In the genomic region with DNA sequence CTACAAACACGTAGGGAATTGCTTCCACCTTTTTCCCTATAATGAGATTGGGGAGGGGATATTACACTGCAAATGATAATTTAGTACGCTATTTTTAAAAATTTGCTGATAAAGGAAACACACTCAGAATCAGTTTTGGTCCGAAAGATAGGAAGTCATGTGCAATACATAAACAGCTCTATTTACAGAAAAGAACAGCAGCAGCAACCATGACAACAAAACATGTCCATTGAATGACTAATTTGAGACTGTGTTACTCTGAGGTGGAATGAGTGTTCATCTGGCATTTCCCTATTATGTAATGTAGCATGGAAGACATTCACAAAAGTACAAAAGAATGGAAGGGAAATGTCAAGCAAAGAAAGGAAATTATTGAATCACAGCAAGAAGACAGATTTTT, we compare ENCODE assay signal across 11 cellular contexts.
DNase-seq lines count a peak whose midpoint lies in the region; ATAC-seq and TF ChIP-seq lines count a peak whose summit lies in the region.
"Had no signal": no experiment of that assay in that cellular context is flagged by ENCODE, and none has a peak within 500 bp of the region (broad histone marks: within the 10 kb centered on the region; RNA-seq: fewer than 3 reads in every experiment).

No MANE protein-coding gene starts in this region.

- H3K9me3 ChIP-seq in transverse colon = peaks cover 0 to 5% of the 10 kb centered on the region in 2 donors

- ATAC-seq in HG03159 (IDR thresholded peaks at IDR 0.05; ENCODE audit: unreplicated experiment) (peak; percentile 73), GM18909 (IDR thresholded peaks at IDR 0.05; ENCODE audit: poor library complexity, unreplicated experiment) (no peak)

- intact Hi-C loops in Calu3 (cut with micrococcal nuclease; ENCODE audit: unreplicated experiment) = no loop called here
- intact Hi-C loops in CD14-positive monocyte (cut with micrococcal nuclease) = no loop called here
- intact Hi-C loops in transverse colon (cut with DNase I; ENCODE audit: low total_unique reads) = no loop called here

- H3K27ac ChIP-seq in transverse colon = no peak overlapping the region
- H3K27ac ChIP-seq: dorsolateral prefrontal cortex had no signal

- no peak for TF ChIP-seq POLR2A in transverse colon (IDR thresholded peaks at IDR 0.05)

- BruUV-seq in Calu3 (replicated peaks; lab: Mats Ljungman, UMichigan) = no TSS peak

- CTCF ChIA-PET in Calu3 (lab: Charles Lee) = no interaction called here

- H3K4me3 ChIP-seq in transverse colon = no peak overlapping the region
- H3K4me3 ChIP-seq: dorsolateral prefrontal cortex had no signal

- H3K36me3 Mint-ChIP-seq in Calu3 (ENCODE audit: insufficient read depth, unreplicated experiment) (no peaks in the 10 kb centered on the region), CD14-positive monocyte (peaks cover 32 to 36% of the 10 kb centered on the region in 2 donors)

- peaks cover 0 to 6% (median 0%) of the 10 kb centered on the region in 4 donors for H3K36me3 ChIP-seq in transverse colon

- WGBS in transverse colon (ENCODE audit: low coverage in 1 of 2), 2 donors = 66 to 73% methylated on average over 3 of the region's 3 CpGs

- peak; percentile 14 for DNase-seq in COLO829 (ENCODE audit: low spot score)
- DNase-seq in amniotic stem cell (lab: John Stamatoyannopoulos, UW) = peak; percentile 34
- DNase-seq in kidney glomerular epithelial cell (lab: John Stamatoyannopoulos, UW) = peak; percentile 54
- DNase-seq in Calu3 = no peak
- DNase-seq in CD14-positive monocyte (ENCODE audit: low spot score) = no peak
- no peak for DNase-seq in transverse colon
- DNase-seq: dorsolateral prefrontal cortex; left cardiac atrium; stimulated activated CD8-positive, alpha-beta memory T cell treated with anti-CD3 and anti-CD28 coated beads, Interleukin-4, amount 100 ng/mL, for 48 hours had no signal

- H3K27me3 Mint-ChIP-seq in Calu3 (ENCODE audit: unreplicated experiment) (no peaks in the 10 kb centered on the region), CD14-positive monocyte (ENCODE audit: low read depth in 3 of 3) (peaks cover 0 to 2% (median 2%) of the 10 kb centered on the region in 3 donors)

- no peak overlapping the region for H3K4me3 Mint-ChIP-seq in Calu3 (ENCODE audit: low read depth, unreplicated experiment)
- H3K4me3 Mint-ChIP-seq in CD14-positive monocyte = no peak overlapping the region

- no peaks in the 10 kb centered on the region for H3K9me3 Mint-ChIP-seq in Calu3 (ENCODE audit: low read depth, unreplicated experiment)
- H3K9me3 Mint-ChIP-seq in CD14-positive monocyte = peaks cover 0 to 2% (median 0%) of the 10 kb centered on the region in 7 donors

- no peak for TF ChIP-seq CTCF in Calu3 (IDR thresholded peaks at IDR 0.05; ENCODE audit: unreplicated experiment)
- TF ChIP-seq CTCF in CD14-positive monocyte (IDR thresholded peaks at IDR 0.05) = no peak
- no peak for TF ChIP-seq CTCF in transverse colon (IDR thresholded peaks at IDR 0.05)

- no peaks in the 10 kb centered on the region for H3K4me1 ChIP-seq in transverse colon

- no peaks in the 10 kb centered on the region for H3K4me1 Mint-ChIP-seq in Calu3 (ENCODE audit: low read depth, unreplicated experiment)
- peaks cover 2% of the 10 kb centered on the region for H3K4me1 Mint-ChIP-seq in CD14-positive monocyte

- no peak overlapping the region for H3K27ac Mint-ChIP-seq in Calu3 (ENCODE audit: unreplicated experiment)
- no peak overlapping the region for H3K27ac Mint-ChIP-seq in CD14-positive monocyte

- in situ Hi-C loops in transverse colon (cut with MboI; ENCODE audit: low pct_ligation_motif_present in 1 of 4, low pct_unique_long_range_greater_than_20kb in 1 of 4, low sequenced_read_pairs in 3 of 4) = no loop called here

- TF ChIP-seq EP300 in transverse colon (IDR thresholded peaks at IDR 0.05; ENCODE audit: low read depth) = no peak

- no peaks in the 10 kb centered on the region for H3K27me3 ChIP-seq in transverse colon
- H3K27me3 ChIP-seq: dorsolateral prefrontal cortex had no signal

Comparison
In these comparisons a context has a peak if more than half of its experiments do, and no peak if none do; other contexts are left out.
1. DNase-seq: peak in COLO829 (single experiment), amniotic stem cell (single experiment) and kidney glomerular epithelial cell (single experiment); none in Calu3 (single experiment), CD14-positive monocyte (single experiment) and transverse colon (single experiment).